In the genomic region with DNA sequence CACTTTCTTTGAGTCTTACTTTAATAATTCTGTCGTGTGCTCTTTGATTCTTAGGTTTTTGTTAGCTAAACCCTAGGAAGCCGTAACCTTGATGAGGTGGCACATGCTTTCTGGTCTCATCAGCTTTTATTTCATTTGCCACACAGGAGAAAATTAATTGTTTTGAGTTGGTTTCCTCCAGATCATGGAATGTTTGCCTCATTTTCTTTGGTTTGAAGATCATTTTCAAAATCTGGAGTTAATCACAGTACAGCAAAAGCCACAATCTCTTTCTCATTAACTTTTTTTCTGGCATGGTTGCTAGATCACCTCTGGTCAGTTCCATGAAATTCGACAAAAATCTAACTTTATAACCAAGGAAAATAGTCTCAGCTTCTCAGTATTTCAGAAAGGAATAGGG, we compare ENCODE assay signal across 18 cellular contexts.
A peak's percentile ranks its signal among the peaks of the same experiment; 100 is the strongest.
DNase-seq lines count a peak whose midpoint lies in the region; ATAC-seq and TF ChIP-seq lines count a peak whose summit lies in the region.
"Had no signal": no experiment of that assay in that cellular context is flagged by ENCODE, and none has a peak within 500 bp of the region (broad histone marks: within the 10 kb centered on the region; RNA-seq: fewer than 3 reads in every experiment).

No MANE protein-coding gene starts in this region.

- WGBS in prostate gland: 71% methylated on average over 3 of the region's 3 CpGs

- no peak overlapping the region for H3K27ac ChIP-seq in prostate gland
- H3K27ac ChIP-seq: BLaER1 treated with 17β-estradiol and CSF1 and Interleukin-3, amounts not matched to agents 10 nM and 100 nM; GM23248; KMS-11 had no signal

- H3K27me3 ChIP-seq in adipocyte (replicated peaks; ENCODE audit: control insufficient read depth, insufficient read depth, low read length) (no peaks in the 10 kb centered on the region), prostate gland (replicated peaks; ENCODE audit: insufficient read depth) (no peaks in the 10 kb centered on the region)
- H3K27me3 ChIP-seq: BLaER1 treated with 17β-estradiol and CSF1 and Interleukin-3, amounts not matched to agents 10 nM and 100 nM had no signal

- intact Hi-C loops in prostate gland (cut with DNase I): no loop called here

- ATAC-seq in GM18867 (IDR thresholded peaks at IDR 0.05; ENCODE audit: unreplicated experiment): no peak
- ATAC-seq: HCT116 had no signal

- no peak overlapping the region for H3K4me3 ChIP-seq in adipocyte (ENCODE audit: low read length)
- no peak overlapping the region for H3K4me3 ChIP-seq in prostate gland
- H3K4me3 ChIP-seq: BLaER1 treated with 17β-estradiol and CSF1 and Interleukin-3, amounts not matched to agents 10 nM and 100 nM; GM23248 had no signal

- CTCF ChIA-PET in activated CD4-positive, alpha-beta memory T cell treated with anti-CD3 and anti-CD28 coated beads, Interleukin-2, amount 10 ng/mL, durations not matched to agents 7 days and 5 days (lab: Charles Lee): no interaction called here

- no peak overlapping the region for H3K4me3 Mint-ChIP-seq in activated CD4-positive, alpha-beta memory T cell treated with anti-CD3 and anti-CD28 coated beads, Interleukin-2, amount 10 ng/mL, durations not matched to agents 7 days and 5 days
- H3K4me3 Mint-ChIP-seq: CD4-positive, CD25-positive, alpha-beta regulatory T cell; IgD-negative memory B cell had no signal

- TF ChIP-seq CTCF in AG09319 (IDR thresholded peaks at IDR 0.05; ENCODE audit: low read depth, low read length) (no peak), prostate gland (IDR thresholded peaks at IDR 0.05) (no peak)

- POLR2A ChIA-PET in activated CD4-positive, alpha-beta memory T cell treated with anti-CD3 and anti-CD28 coated beads, Interleukin-2, amount 10 ng/mL, durations not matched to agents 7 days and 5 days (lab: Charles Lee): no interaction called here

- H3K9me3 ChIP-seq in adipocyte (ENCODE audit: control insufficient read depth, low read length) (no peaks in the 10 kb centered on the region), prostate gland (no peaks in the 10 kb centered on the region)
- H3K9me3 ChIP-seq: BLaER1 treated with 17β-estradiol and CSF1 and Interleukin-3, amounts not matched to agents 10 nM and 100 nM had no signal

- H3K36me3 ChIP-seq in adipocyte (ENCODE audit: control insufficient read depth, insufficient read depth, low read length, severe bottlenecking): peaks cover 30% of the 10 kb centered on the region
- H3K36me3 ChIP-seq in prostate gland: no peaks in the 10 kb centered on the region

- H3K9me3 Mint-ChIP-seq in activated CD4-positive, alpha-beta memory T cell treated with anti-CD3 and anti-CD28 coated beads, Interleukin-2, amount 10 ng/mL, durations not matched to agents 7 days and 5 days: no peaks in the 10 kb centered on the region
- H3K9me3 Mint-ChIP-seq: IgD-negative memory B cell had no signal

- H3K4me1 ChIP-seq in adipocyte (ENCODE audit: control insufficient read depth, insufficient read depth, low read length) (no peaks in the 10 kb centered on the region), prostate gland (replicated peaks) (no peaks in the 10 kb centered on the region)

- TF ChIP-seq POLR2A in prostate gland (IDR thresholded peaks at IDR 0.05): no peak

- no peaks in the 10 kb centered on the region for H3K4me1 Mint-ChIP-seq in activated CD4-positive, alpha-beta memory T cell treated with anti-CD3 and anti-CD28 coated beads, Interleukin-2, amount 10 ng/mL, durations not matched to agents 7 days and 5 days
- H3K4me1 Mint-ChIP-seq: CD4-positive, CD25-positive, alpha-beta regulatory T cell; IgD-negative memory B cell had no signal

- no peaks in the 10 kb centered on the region for H3K36me3 Mint-ChIP-seq in activated CD4-positive, alpha-beta memory T cell treated with anti-CD3 and anti-CD28 coated beads, Interleukin-2, amount 10 ng/mL, durations not matched to agents 7 days and 5 days (ENCODE audit: low read depth)
- H3K36me3 Mint-ChIP-seq: CD4-positive, CD25-positive, alpha-beta regulatory T cell; IgD-negative memory B cell had no signal

- no peak overlapping the region for H3K9ac ChIP-seq in adipocyte (ENCODE audit: low read length)
- H3K9ac ChIP-seq: BLaER1 treated with 17β-estradiol and CSF1 and Interleukin-3, amounts not matched to agents 10 nM and 100 nM; GM23248; KMS-11 had no signal

- H3K27ac Mint-ChIP-seq in activated CD4-positive, alpha-beta memory T cell treated with anti-CD3 and anti-CD28 coated beads, Interleukin-2, amount 10 ng/mL, durations not matched to agents 7 days and 5 days: no peak overlapping the region
- H3K27ac Mint-ChIP-seq: CD4-positive, CD25-positive, alpha-beta regulatory T cell; IgD-negative memory B cell had no signal

- H3K27me3 Mint-ChIP-seq in activated CD4-positive, alpha-beta memory T cell treated with anti-CD3 and anti-CD28 coated beads, Interleukin-2, amount 10 ng/mL, durations not matched to agents 7 days and 5 days: no peaks in the 10 kb centered on the region
- H3K27me3 Mint-ChIP-seq: IgD-negative memory B cell had no signal

- DNase-seq in AG09319 (ENCODE audit: extremely low read depth, low read depth) (peak; percentile 8), GM03348 (ENCODE audit: low spot score) (peak; percentile 7), adipocyte (ENCODE audit: low read depth) (peak; percentile 33), fibroblast of peridontal ligament (ENCODE audit: extremely low read depth) (peak; percentile 74), prostate gland (ENCODE audit: low spot score) (no peak), OCI-M2 (lab: John Stamatoyannopoulos, UW; ENCODE audit: unreplicated experiment) (no peak)
- no peak for DNase-seq in activated CD4-positive, alpha-beta memory T cell treated with anti-CD3 and anti-CD28 coated beads, Interleukin-2, amount 10 ng/mL, durations not matched to agents 7 days and 5 days
- DNase-seq: ACHN; AML-193; CD4-positive, CD25-positive, alpha-beta regulatory T cell; DMS79; EL; GM23248 had no signal

Comparison
In these comparisons a context has a peak if more than half of its experiments do, and no peak if none do; other contexts are left out.
1. DNase-seq: peak in AG09319 (single experiment), GM03348 (single experiment), adipocyte (single experiment) and fibroblast of peridontal ligament (single experiment); none in prostate gland (single experiment), activated CD4-positive, alpha-beta memory T cell treated with anti-CD3 and anti-CD28 coated beads, Interleukin-2, amount 10 ng/mL, durations not matched to agents 7 days and 5 days (single experiment) and OCI-M2 (single experiment).